Comparison of ENCODE assay signal across 38 cellular contexts in the genomic region with DNA sequence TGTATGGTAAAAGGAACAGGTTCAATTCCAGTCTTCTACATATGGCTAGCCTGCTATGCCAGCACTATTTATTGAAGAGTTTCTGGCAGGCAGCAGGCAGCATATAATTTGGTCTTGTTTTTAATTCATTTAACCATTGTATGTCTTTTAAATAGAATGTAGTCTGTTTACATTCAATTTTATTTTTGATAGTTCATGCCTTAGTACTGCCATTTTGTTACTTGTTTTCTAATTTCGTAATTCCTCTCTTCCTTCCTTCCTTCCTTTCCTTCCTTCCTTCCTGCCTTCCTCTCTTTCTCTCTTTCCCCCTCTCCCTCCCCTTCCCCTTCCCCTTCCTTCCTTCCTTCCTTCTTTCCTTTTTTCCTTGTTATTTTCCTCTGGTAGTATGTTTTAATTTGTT. TPM values are rescaled to one million over a fixed set of nuclear protein-coding genes. Genes with fewer than 3 reads are reported as not detected.
"Had no signal": no experiment of that assay in that cellular context is flagged by ENCODE, and none has a peak within 500 bp of the region (broad histone marks: within the 10 kb centered on the region; RNA-seq: fewer than 3 reads in every experiment).

No MANE protein-coding gene starts in this region.

- H3K36me3 ChIP-seq: MG63 had no signal

- H3K9me3 ChIP-seq: MG63 had no signal

- H3K4me3 ChIP-seq: MG63 had no signal

- DNase-seq: Karpas-422, Kasumi-1, MG63, MM.1S, MV-4-11, NCI-H1048, NCI-H1092, NCI-H1092 treated with DMSO at 0.1 percent for 48 hours, NCI-H1105, NCI-H1105 treated with DMSO at 0.1 percent for 48 hours, NCI-H1417, NCI-H1417 treated with DMSO at 0.1 percent for 48 hours, NCI-H1436, NCI-H1436 treated with DMSO at 0.1 percent for 48 hours, NCI-H146, NCI-H1694, NCI-H1694 treated with DMSO at 0.1 percent for 48 hours, NCI-H187, NCI-H187 treated with DMSO at 0.1 percent for 48 hours, NCI-H1930, NCI-H2029, NCI-H2029 treated with DMSO at 0.1 percent for 48 hours, NCI-H2081, NCI-H2081 treated with DMSO at 0.1 percent for 48 hours, NCI-H2107, NCI-H2171, NCI-H2171 treated with DMSO at 0.1 percent for 48 hours, NCI-H2227 treated with DMSO at 0.1 percent for 48 hours, NCI-H226, NCI-H345, NCI-H446, NCI-H446 treated with DMSO at 0.1 percent for 48 hours, NCI-H510A, NCI-H510A treated with DMSO at 0.1 percent for 48 hours had no signal

- H3K27me3 ChIP-seq: MG63 had no signal

RNA-seq across cellular contexts. Expression of a gene that starts 17.6 kb away (rescaled TPM):
- total RNA-seq: LHCN-M2, M059J, MCF 10A, NCI-H460 had no signal

RNA-seq across cellular contexts. Expression of a gene that starts 45.2 kb away (rescaled TPM):
- total RNA-seq: LHCN-M2, M059J, MCF 10A, NCI-H460 had no signal

RNA-seq across cellular contexts. Expression of a gene that starts 53.8 kb away (rescaled TPM):
- total RNA-seq: LHCN-M2, M059J, MCF 10A, NCI-H460 had no signal
